Comparison of ENCODE assay signal across 16 cellular contexts in the genomic region with DNA sequence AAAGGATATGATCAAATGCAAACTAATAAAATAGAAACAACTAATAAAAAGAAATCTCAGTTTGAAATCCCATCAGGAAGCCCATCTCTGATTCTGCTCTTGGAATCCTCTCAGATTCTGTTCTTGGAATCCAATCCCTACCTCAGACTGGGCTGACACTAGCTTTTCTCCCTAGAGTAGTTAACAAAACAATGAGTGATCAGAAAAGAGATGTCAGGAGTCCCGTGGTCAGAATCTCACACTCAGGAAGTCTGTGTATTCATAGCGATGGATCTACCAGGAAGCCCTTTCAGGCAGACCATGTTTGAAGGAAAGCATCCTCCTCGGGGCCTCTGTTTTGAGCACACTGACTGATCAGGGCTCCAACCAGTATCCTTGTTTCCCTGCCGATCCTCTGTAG.
DNase-seq lines count a peak whose midpoint lies in the region; ATAC-seq and TF ChIP-seq lines count a peak whose summit lies in the region.
"Had no signal": no experiment of that assay in that cellular context is flagged by ENCODE, and none has a peak within 500 bp of the region (broad histone marks: within the 10 kb centered on the region; RNA-seq: fewer than 3 reads in every experiment).

No MANE protein-coding gene starts in this region.

- peak overlapping the region; percentile 68 for H3K27ac Mint-ChIP-seq in GM23338
- H3K27ac Mint-ChIP-seq in activated CD8-positive, alpha-beta memory T cell treated with anti-CD3 and anti-CD28 coated beads, Interleukin-2, amount 10 ng/mL, durations not matched to agents 7 days and 5 days: no peak overlapping the region
- H3K27ac Mint-ChIP-seq: activated CD4-positive, alpha-beta memory T cell treated with anti-CD3 and anti-CD28 coated beads for 36 hours; activated T-helper 17 cell treated with anti-CD3 and anti-CD28 coated beads, Interleukin-2, amount 50 U/mL, for 72 hours had no signal

- no peaks in the 10 kb centered on the region for H3K36me3 Mint-ChIP-seq in GM23338 (ENCODE audit: low read depth)
- peaks cover 30% of the 10 kb centered on the region for H3K36me3 Mint-ChIP-seq in activated CD8-positive, alpha-beta memory T cell treated with anti-CD3 and anti-CD28 coated beads, Interleukin-2, amount 10 ng/mL, durations not matched to agents 7 days and 5 days

- 70 to 88% (median 76%) methylated on average over 4 of the region's 4 CpGs for WGBS in adrenal gland, 4 donors

- H3K4me3 Mint-ChIP-seq in GM23338: no peak overlapping the region
- no peak overlapping the region for H3K4me3 Mint-ChIP-seq in activated CD8-positive, alpha-beta memory T cell treated with anti-CD3 and anti-CD28 coated beads, Interleukin-2, amount 10 ng/mL, durations not matched to agents 7 days and 5 days
- H3K4me3 Mint-ChIP-seq: activated CD4-positive, alpha-beta memory T cell treated with anti-CD3 and anti-CD28 coated beads for 36 hours; activated T-helper 17 cell treated with anti-CD3 and anti-CD28 coated beads, Interleukin-2, amount 50 U/mL, for 72 hours; naive thymus-derived CD4-positive, alpha-beta T cell had no signal

- TF ChIP-seq CTCF in GM23338 (conservative IDR thresholded peaks at IDR 0.05; ENCODE audit: low read depth in 2 of 2) (no peak), choroid plexus epithelial cell (conservative IDR thresholded peaks at IDR 0.05; ENCODE audit: low read depth, low read length) (no peak), gastrocnemius medialis (IDR thresholded peaks at IDR 0.05 in 4 of 5, conservative IDR thresholded peaks at IDR 0.05 in 1 of 5) (no peak), adrenal gland (IDR thresholded peaks at IDR 0.05) (no peak)

- no peak for TF ChIP-seq POLR2A in gastrocnemius medialis (IDR thresholded peaks at IDR 0.05)
- no peak for TF ChIP-seq POLR2A in adrenal gland (IDR thresholded peaks at IDR 0.05)

- peaks cover 55% of the 10 kb centered on the region for H3K4me1 Mint-ChIP-seq in GM23338
- H3K4me1 Mint-ChIP-seq in activated CD8-positive, alpha-beta memory T cell treated with anti-CD3 and anti-CD28 coated beads, Interleukin-2, amount 10 ng/mL, durations not matched to agents 7 days and 5 days: peaks cover 10% of the 10 kb centered on the region

- H3K9me3 ChIP-seq in gastrocnemius medialis (no peaks in the 10 kb centered on the region), adrenal gland (replicated peaks in 1 of 3) (peaks cover 0 to 1% (median 0%) of the 10 kb centered on the region in 3 donors)
- H3K9me3 ChIP-seq: ascending aorta had no signal

- intact Hi-C loops in gastrocnemius medialis (cut with DNase I; ENCODE audit: low total_unique reads) (no loop called here), adrenal gland (cut with DNase I) (no loop called here)

- H3K27me3 Mint-ChIP-seq in GM23338 (ENCODE audit: insufficient read depth, low read depth, poor library complexity): no peaks in the 10 kb centered on the region
- no peaks in the 10 kb centered on the region for H3K27me3 Mint-ChIP-seq in activated CD8-positive, alpha-beta memory T cell treated with anti-CD3 and anti-CD28 coated beads, Interleukin-2, amount 10 ng/mL, durations not matched to agents 7 days and 5 days
- H3K27me3 Mint-ChIP-seq: activated CD4-positive, alpha-beta memory T cell treated with anti-CD3 and anti-CD28 coated beads for 36 hours; activated T-helper 17 cell treated with anti-CD3 and anti-CD28 coated beads, Interleukin-2, amount 50 U/mL, for 72 hours; naive thymus-derived CD4-positive, alpha-beta T cell had no signal

- DNase-seq in GM23338 (ENCODE audit: low spot score) (peak; percentile 75), choroid plexus epithelial cell (ENCODE audit: low read depth) (peak; percentile 83), iPS-NIHi7 (ENCODE audit: extremely low spot score) (peak; percentile 34), gastrocnemius medialis (peak in 1 of 2 donors; percentile 12), adrenal gland (no peak), AML-193 (lab: John Stamatoyannopoulos, UW) (no peak)
- DNase-seq in activated CD8-positive, alpha-beta memory T cell treated with anti-CD3 and anti-CD28 coated beads, Interleukin-2, amount 10 ng/mL, durations not matched to agents 7 days and 5 days: no peak
- DNase-seq in activated CD4-positive, CD25-positive, alpha-beta regulatory T cell (lab: John Stamatoyannopoulos, UW): no peak
- DNase-seq: activated CD4-positive, alpha-beta memory T cell treated with anti-CD3 and anti-CD28 coated beads for 36 hours; IMR-90; MV-4-11; naive thymus-derived CD4-positive, alpha-beta T cell; NCI-H2171 treated with DMSO at 0.1 percent for 48 hours; stimulated activated naive CD4-positive, alpha-beta T cell treated with Interleukin-2 at 50 U/mL for 16 hours had no signal

- no peaks in the 10 kb centered on the region for H3K79me2 ChIP-seq in GM23338 (replicated peaks; ENCODE audit: insufficient read depth)

- H3K36me3 ChIP-seq in GM23338 (ENCODE audit: insufficient read depth): no peaks in the 10 kb centered on the region
- H3K36me3 ChIP-seq in gastrocnemius medialis: no peaks in the 10 kb centered on the region
- H3K36me3 ChIP-seq in adrenal gland (replicated peaks in 1 of 2): no peaks in the 10 kb centered on the region
- H3K36me3 ChIP-seq: ascending aorta had no signal

- no peaks in the 10 kb centered on the region for H3K9me3 Mint-ChIP-seq in GM23338
- no peaks in the 10 kb centered on the region for H3K9me3 Mint-ChIP-seq in activated CD8-positive, alpha-beta memory T cell treated with anti-CD3 and anti-CD28 coated beads, Interleukin-2, amount 10 ng/mL, durations not matched to agents 7 days and 5 days (ENCODE audit: low read depth)
- H3K9me3 Mint-ChIP-seq: activated CD4-positive, alpha-beta memory T cell treated with anti-CD3 and anti-CD28 coated beads for 36 hours; naive thymus-derived CD4-positive, alpha-beta T cell had no signal

- H2AFZ ChIP-seq in GM23338: no peak overlapping the region

- H3K4me3 ChIP-seq in GM23338 (no peak overlapping the region), choroid plexus epithelial cell (ENCODE audit: low read depth, low read length) (no peak overlapping the region), gastrocnemius medialis (no peak overlapping the region), adrenal gland (no peak overlapping the region)
- H3K4me3 ChIP-seq: ascending aorta had no signal

- ATAC-seq in GM23338 (peak; percentile 81), gastrocnemius medialis (peak; percentile 78 to 83)
- no peak for ATAC-seq in activated CD8-positive, alpha-beta memory T cell treated with anti-CD3 and anti-CD28 coated beads, Interleukin-2, amount 10 ng/mL, durations not matched to agents 7 days and 5 days
- ATAC-seq: activated T-helper 17 cell treated with anti-CD3 and anti-CD28 coated beads, Interleukin-2, amount 50 U/mL, for 72 hours; naive thymus-derived CD4-positive, alpha-beta T cell had no signal

- in situ Hi-C loops in gastrocnemius medialis (cut with MboI; ENCODE audit: low sequenced_read_pairs in 4 of 4): no loop called here

- no peaks in the 10 kb centered on the region for H3F3A ChIP-seq in GM23338 (replicated peaks; ENCODE audit: low read depth)

- H4K20me1 ChIP-seq in GM23338 (replicated peaks; ENCODE audit: insufficient read depth): no peaks in the 10 kb centered on the region; the same call in 1 of the 2 replicates

- H3K4me1 ChIP-seq in GM23338 (ENCODE audit: insufficient read depth) (peaks cover 29% of the 10 kb centered on the region), gastrocnemius medialis (no peaks in the 10 kb centered on the region), adrenal gland (replicated peaks in 1 of 2) (no peaks in the 10 kb centered on the region)

- H3K9me2 ChIP-seq in GM23338 (ENCODE audit: insufficient read depth): no peaks in the 10 kb centered on the region

- H3K4me2 ChIP-seq in GM23338: peak overlapping the region; percentile 21; the same call in 1 of the 2 replicates

- CTCF ChIA-PET in activated CD8-positive, alpha-beta memory T cell treated with anti-CD3 and anti-CD28 coated beads, Interleukin-2, amount 10 ng/mL, durations not matched to agents 7 days and 5 days (lab: Charles Lee): no interaction called here

- H3K27me3 ChIP-seq in GM23338 (ENCODE audit: insufficient read depth) (no peaks in the 10 kb centered on the region), gastrocnemius medialis (no peaks in the 10 kb centered on the region), adrenal gland (no peaks in the 10 kb centered on the region)
- H3K27me3 ChIP-seq: ascending aorta had no signal

- H3K27ac ChIP-seq in GM23338 (ENCODE audit: low read depth) (peak overlapping the region; percentile 87), gastrocnemius medialis (peak overlapping the region; percentile 10 to 48 (median 43)), adrenal gland (no peak overlapping the region)
- H3K27ac ChIP-seq: ascending aorta had no signal

Comparison
In these comparisons a context has a peak if more than half of its experiments do, and no peak if none do; other contexts are left out.
1. DNase-seq: peak in GM23338 (single experiment), choroid plexus epithelial cell (single experiment) and iPS-NIHi7 (single experiment); none in activated CD8-positive, alpha-beta memory T cell treated with anti-CD3 and anti-CD28 coated beads, Interleukin-2, amount 10 ng/mL, durations not matched to agents 7 days and 5 days (single experiment), adrenal gland (0 of 7), AML-193 (0 of 2) and activated CD4-positive, CD25-positive, alpha-beta regulatory T cell (0 of 4).
2. H3K27ac ChIP-seq: peak in GM23338 (single experiment) and gastrocnemius medialis (4 of 4); none in adrenal gland (0 of 5).